In the genomic region with DNA sequence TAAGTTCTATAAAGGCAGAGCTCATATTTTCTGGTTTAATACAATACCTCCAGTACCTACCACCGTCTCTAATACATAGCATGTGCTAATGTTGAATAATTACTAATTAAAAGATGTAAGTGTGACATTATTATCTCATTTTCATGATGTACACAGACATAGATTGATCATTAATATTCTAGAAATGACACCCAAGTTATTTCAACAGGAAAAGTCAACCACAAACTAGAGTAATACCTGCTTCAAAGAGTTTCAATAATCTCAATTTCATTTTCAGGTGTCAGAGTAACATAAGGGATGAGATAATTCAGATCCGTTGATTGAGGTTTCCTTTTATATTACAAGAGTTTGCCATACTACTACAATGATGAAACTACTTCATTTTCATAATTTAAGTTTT, we compare ENCODE assay signal across 16 cellular contexts.
DNase-seq lines count a peak whose midpoint lies in the region; ATAC-seq and TF ChIP-seq lines count a peak whose summit lies in the region.
"Had no signal": no experiment of that assay in that cellular context is flagged by ENCODE, and none has a peak within 500 bp of the region (broad histone marks: within the 10 kb centered on the region; RNA-seq: fewer than 3 reads in every experiment).

No MANE protein-coding gene starts in this region.

- H3K27ac ChIP-seq in upper lobe of left lung, result no peak overlapping the region
- H3K27ac ChIP-seq: gastroesophageal sphincter had no signal

- 79 to 87% methylated on average over 2 of the region's 2 CpGs for WGBS in upper lobe of left lung, 2 donors

- DNase-seq in GM12865 (ENCODE audit: low read depth) (peak; percentile 30), SKM-1 treated with dmso at 0.1 percent for 144 hours (lab: John Stamatoyannopoulos, UW; ENCODE audit: unreplicated experiment) (no peak), upper lobe of left lung (no peak), LoVo (ENCODE audit: low spot score) (no peak)
- no peak for DNase-seq in stimulated activated CD4-positive, alpha-beta T cell treated with anti-CD3 and anti-CD28 coated beads, Interleukin-2, amount 100 ng/mL, for 24 hours
- DNase-seq: 8988T; activated naive CD4-positive, alpha-beta T cell treated with anti-CD3 and anti-CD28 coated beads, Interleukin-2, amount 50 U/mL, for 16 hours; midbrain; posterior cingulate gyrus; SIG-M5; stimulated activated CD8-positive, alpha-beta memory T cell treated with anti-CD3 and anti-CD28 coated beads, Interleukin-4, amount 100 ng/mL, for 48 hours; trophoblast cell had no signal

- no peak for TF ChIP-seq CTCF in GM12865 (IDR thresholded peaks at IDR 0.05; ENCODE audit: insufficient read depth, low read depth, low read length, missing control alignments)
- TF ChIP-seq CTCF in upper lobe of left lung (IDR thresholded peaks at IDR 0.05), result no peak

- no peaks in the 10 kb centered on the region for H3K9me3 ChIP-seq in upper lobe of left lung
- H3K9me3 ChIP-seq: gastroesophageal sphincter had no signal

- TF ChIP-seq EP300 in upper lobe of left lung (IDR thresholded peaks at IDR 0.05), result no peak

- no peaks in the 10 kb centered on the region for H3K36me3 ChIP-seq in upper lobe of left lung
- H3K36me3 ChIP-seq: gastroesophageal sphincter had no signal

- ATAC-seq in GM19372 (IDR thresholded peaks at IDR 0.05; ENCODE audit: low read depth, unreplicated experiment) (peak; percentile 82), HG02588 (IDR thresholded peaks at IDR 0.05; ENCODE audit: unreplicated experiment) (peak; percentile 86), HG03139 (IDR thresholded peaks at IDR 0.05; ENCODE audit: unreplicated experiment) (peak; percentile 84), upper lobe of left lung (ENCODE audit: low FRiP score in 2 of 2) (no peak)
- ATAC-seq: gastroesophageal sphincter had no signal

- no peaks in the 10 kb centered on the region for H3K4me1 ChIP-seq in upper lobe of left lung

- TF ChIP-seq POLR2A in upper lobe of left lung (IDR thresholded peaks at IDR 0.05), result no peak

- H3K27me3 ChIP-seq in upper lobe of left lung, result no peaks in the 10 kb centered on the region
- H3K27me3 ChIP-seq: gastroesophageal sphincter had no signal

- H3K4me3 ChIP-seq in GM12865 (ENCODE audit: low read depth, low read length) (no peak overlapping the region), upper lobe of left lung (no peak overlapping the region)
- H3K4me3 ChIP-seq: gastroesophageal sphincter had no signal

Comparison
In these comparisons a context has a peak if more than half of its experiments do, and no peak if none do; other contexts are left out.
1. ATAC-seq: peak in GM19372 (single experiment), HG02588 (single experiment) and HG03139 (single experiment); none in upper lobe of left lung (0 of 2).